In genomic region chr5:125041798-125042197, GRCh38 we compare ENCODE assay signal across 30 cellular contexts.
"Had no signal": no experiment of that assay in that cellular context is flagged by ENCODE, and none has a peak within 500 bp of the region (broad histone marks: within the 10 kb centered on the region; RNA-seq: fewer than 3 reads in every experiment).

No MANE protein-coding gene starts in this region.

- H3K4me2 ChIP-seq: smooth muscle cell had no signal

- H3K27me3 ChIP-seq: body of pancreas, esophagus squamous epithelium, pancreas, sigmoid colon, stomach, suprapubic skin, tibial artery, upper lobe of right lung had no signal

- ATAC-seq: activated CD8-positive, alpha-beta T cell treated with anti-CD3 and anti-CD28 coated beads for 36 hours; activated T-cell treated with anti-CD3 and anti-CD28 coated beads, Interleukin-2, amount 50 U/mL, for 4 hours; body of pancreas; naive thymus-derived CD4-positive, alpha-beta T cell; pancreas; stimulated activated naive B cell treated with anti-CD40 and anti-IgM and Interleukin-4, amounts not matched to agents 10 μg/mL and 1 μg/mL and 100 μg/mL, for 72 hours; T-helper 17 cell; upper lobe of right lung had no signal

- DNase-seq: activated CD4-positive, alpha-beta T cell treated with anti-CD3 and anti-CD28 coated beads for 1 hour; activated CD4-positive, alpha-beta T cell treated with anti-CD3 and anti-CD28 coated beads, Interleukin-2, amount 10 ng/mL, durations not matched to agents 7 days and 5 days; activated CD8-positive, alpha-beta T cell treated with anti-CD3 and anti-CD28 coated beads for 36 hours; activated T-cell treated with anti-CD3 and anti-CD28 coated beads, Interleukin-2, amount 50 U/mL, for 4 hours; anterior cingulate cortex; body of pancreas; effector CD4-positive, alpha-beta T cell; esophagus squamous epithelium; foreskin melanocyte; left ventricle myocardium inferior; naive thymus-derived CD4-positive, alpha-beta T cell; nucleus accumbens; pancreas; retina; sigmoid colon; stimulated activated CD4-positive, alpha-beta T cell treated with anti-CD3 and anti-CD28 coated beads, Interleukin-1b, Interleukin-23, amount 100 ng/mL, for 48 hours; stimulated activated naive B cell treated with anti-CD40 and anti-IgM and Interleukin-4, amounts not matched to agents 10 μg/mL and 1 μg/mL and 100 μg/mL, for 72 hours; stomach; T-helper 17 cell; T1000; tibial artery; upper lobe of right lung had no signal

- H3K4me3 ChIP-seq: body of pancreas, esophagus squamous epithelium, left ventricle myocardium inferior, lung, pancreas, prostate gland, sigmoid colon, smooth muscle cell, stomach, suprapubic skin, tibial artery, upper lobe of right lung had no signal

- H3K9me3 ChIP-seq: body of pancreas, esophagus squamous epithelium, left ventricle myocardium inferior, pancreas, prostate gland, sigmoid colon, stomach, suprapubic skin, tibial artery, upper lobe of right lung had no signal

- H3K27ac ChIP-seq: body of pancreas, epithelial cell of prostate, esophagus squamous epithelium, left ventricle myocardium inferior, pancreas, prostate gland, sigmoid colon, suprapubic skin, tibial artery, upper lobe of right lung had no signal

- H3K4me1 ChIP-seq: prostate gland had no signal

- H3K36me3 Mint-ChIP-seq: activated naive CD8-positive, alpha-beta T cell; naive thymus-derived CD4-positive, alpha-beta T cell; stimulated activated naive B cell treated with anti-CD40 and anti-IgM and Interleukin-4, amounts not matched to agents 10 μg/mL and 1 μg/mL and 100 μg/mL, for 72 hours had no signal

- H3K4me3 Mint-ChIP-seq: activated CD4-positive, alpha-beta T cell treated with anti-CD3 and anti-CD28 coated beads, Interleukin-2, amount 10 ng/mL, durations not matched to agents 7 days and 5 days; activated CD8-positive, alpha-beta T cell treated with anti-CD3 and anti-CD28 coated beads for 36 hours; activated naive CD8-positive, alpha-beta T cell; activated T-cell treated with anti-CD3 and anti-CD28 coated beads, Interleukin-2, amount 50 U/mL, for 4 hours; naive thymus-derived CD4-positive, alpha-beta T cell; neural crest cell; stimulated activated naive B cell treated with anti-CD40 and anti-IgM and Interleukin-4, amounts not matched to agents 10 μg/mL and 1 μg/mL and 100 μg/mL, for 72 hours; T-helper 17 cell had no signal

- H3K27me3 Mint-ChIP-seq: activated CD4-positive, alpha-beta T cell treated with anti-CD3 and anti-CD28 coated beads, Interleukin-2, amount 10 ng/mL, durations not matched to agents 7 days and 5 days; activated CD8-positive, alpha-beta T cell treated with anti-CD3 and anti-CD28 coated beads for 36 hours; activated naive CD8-positive, alpha-beta T cell; naive thymus-derived CD4-positive, alpha-beta T cell; T-helper 17 cell had no signal

- H3K9me3 Mint-ChIP-seq: activated CD4-positive, alpha-beta T cell treated with anti-CD3 and anti-CD28 coated beads, Interleukin-2, amount 10 ng/mL, durations not matched to agents 7 days and 5 days; activated CD8-positive, alpha-beta T cell treated with anti-CD3 and anti-CD28 coated beads for 36 hours had no signal

- H3K4me1 Mint-ChIP-seq: activated CD4-positive, alpha-beta T cell treated with anti-CD3 and anti-CD28 coated beads, Interleukin-2, amount 10 ng/mL, durations not matched to agents 7 days and 5 days; naive thymus-derived CD4-positive, alpha-beta T cell; T-helper 17 cell had no signal

- H3K27ac Mint-ChIP-seq: activated CD4-positive, alpha-beta T cell treated with anti-CD3 and anti-CD28 coated beads, Interleukin-2, amount 10 ng/mL, durations not matched to agents 7 days and 5 days; activated CD8-positive, alpha-beta T cell treated with anti-CD3 and anti-CD28 coated beads for 36 hours; activated naive CD8-positive, alpha-beta T cell; activated T-helper 2 cell treated with anti-CD3 and anti-CD28 coated beads, Interferon-gamma antibody, Interleukin-2, Interleukin-4, amounts not matched to agents 10 μg/mL and 5 μg/mL and 100 μg/mL, durations not matched to agents 14 hours and 24 hours and 36 hours; naive thymus-derived CD4-positive, alpha-beta T cell; stimulated activated naive B cell treated with anti-CD40 and anti-IgM and Interleukin-4, amounts not matched to agents 10 μg/mL and 1 μg/mL and 100 μg/mL, for 72 hours; T-helper 17 cell had no signal

- H3K36me3 ChIP-seq: esophagus squamous epithelium, left ventricle myocardium inferior, pancreas, prostate gland, sigmoid colon, stomach, suprapubic skin, tibial artery, upper lobe of right lung had no signal
